In genomic region chr11:72984448-72985077, GRCh38 we compare ENCODE assay signal across 19 cellular contexts.
A peak's percentile ranks its signal among the peaks of the same experiment; 100 is the strongest.
DNase-seq lines count a peak whose midpoint lies in the region; ATAC-seq, FAIRE-seq and TF ChIP-seq lines count a peak whose summit lies in the region.
"Had no signal": no experiment of that assay in that cellular context is flagged by ENCODE, and none has a peak within 500 bp of the region (broad histone marks: within the 10 kb centered on the region; RNA-seq: fewer than 3 reads in every experiment).

No MANE protein-coding gene starts in this region.

- H3K36me3 ChIP-seq in pancreas: no peaks in the 10 kb centered on the region
- H3K36me3 ChIP-seq: BE2C had no signal

- ATAC-seq in activated B cell treated with CpG ODN at 0.5 μM for 24 hours (ENCODE audit: low read depth) (no peak), right cardiac atrium (peak; percentile 22 to 66), pancreas (peak; percentile 19 to 50 (median 40)), HG02973 (IDR thresholded peaks at IDR 0.05; ENCODE audit: unreplicated experiment) (no peak), GM18498 (IDR thresholded peaks at IDR 0.05; ENCODE audit: unreplicated experiment) (no peak)
- ATAC-seq: GM23338 had no signal

- H3K4me3 Mint-ChIP-seq in activated B cell treated with CpG ODN at 0.5 μM for 24 hours: no peak overlapping the region
- H3K4me3 Mint-ChIP-seq: CD4-positive, alpha-beta memory T cell; GM23338 had no signal

- H3K9me3 ChIP-seq in right cardiac atrium (ENCODE audit: control insufficient read depth, low read length) (no peaks in the 10 kb centered on the region), pancreas (no peaks in the 10 kb centered on the region)
- H3K9me3 ChIP-seq: BE2C had no signal

- DNase-seq in NCI-H82 treated with DMSO at 0.1 percent for 48 hours (lab: John Stamatoyannopoulos, UW; ENCODE audit: unreplicated experiment): peak; percentile 28
- no peak for DNase-seq in activated B cell treated with CpG ODN at 0.5 μM for 24 hours
- DNase-seq in right cardiac atrium: no peak
- no peak for DNase-seq in pancreas
- no peak for DNase-seq in HCEC 1CT
- DNase-seq: BE2C; Calu3; CD4-positive, alpha-beta memory T cell; DMS79; NCI-H1436; NCI-H2029; NCI-H2171; NCI-H446 treated with DMSO at 0.1 percent for 48 hours; PC-9 had no signal

- H3K4me1 ChIP-seq in right cardiac atrium (ENCODE audit: control insufficient read depth, insufficient read depth, low read length) (peaks cover 4% of the 10 kb centered on the region), pancreas (peaks cover 0 to 19% (median 12%) of the 10 kb centered on the region in 3 donors)
- H3K4me1 ChIP-seq: BE2C had no signal

- POLR2A ChIA-PET in activated B cell treated with CpG ODN at 0.5 μM for 24 hours (lab: Charles Lee): interaction anchor here (0.6 kb wide), 1 partner anchor 192 kb away, joined by 3 read pairs; no protein-coding TSS in a partner anchor

- CTCF ChIA-PET in activated B cell treated with CpG ODN at 0.5 μM for 24 hours (lab: Charles Lee): interaction anchor here (1.1 kb wide), 1 partner anchor 193 kb away, joined by 3 read pairs; no protein-coding TSS in a partner anchor

- peak overlapping the region; percentile 66 for H3K27ac Mint-ChIP-seq in activated B cell treated with CpG ODN at 0.5 μM for 24 hours
- H3K27ac Mint-ChIP-seq: CD4-positive, alpha-beta memory T cell had no signal

- H3K27ac ChIP-seq in right cardiac atrium (ENCODE audit: low read length) (no peak overlapping the region), pancreas (peak overlapping the region in 1 of 4 donors; percentile 30)
- H3K27ac ChIP-seq: KMS-11, PC-9 had no signal

- intact Hi-C loops in activated B cell treated with CpG ODN at 0.5 μM for 24 hours (cut with micrococcal nuclease): loop anchor here (5.0 kb wide), 1 partner anchor 47 kb away; no protein-coding TSS in a partner anchor
- intact Hi-C loops in right cardiac atrium (cut with DNase I): no loop called here
- intact Hi-C loops in pancreas (cut with DNase I): no loop called here

- peaks cover 67% of the 10 kb centered on the region for H3K4me1 Mint-ChIP-seq in activated B cell treated with CpG ODN at 0.5 μM for 24 hours

- no peak for TF ChIP-seq CTCF in activated B cell treated with CpG ODN at 0.5 μM for 24 hours (IDR thresholded peaks at IDR 0.05)
- no peak for TF ChIP-seq CTCF in pancreas (IDR thresholded peaks at IDR 0.05)

- no peaks in the 10 kb centered on the region for H3K27me3 Mint-ChIP-seq in activated B cell treated with CpG ODN at 0.5 μM for 24 hours
- H3K27me3 Mint-ChIP-seq: CD4-positive, alpha-beta memory T cell had no signal

- H3K9me3 Mint-ChIP-seq in activated B cell treated with CpG ODN at 0.5 μM for 24 hours: no peaks in the 10 kb centered on the region
- H3K9me3 Mint-ChIP-seq: CD4-positive, alpha-beta memory T cell; GM23338 had no signal

- H3K27me3 ChIP-seq in right cardiac atrium (ENCODE audit: control insufficient read depth, insufficient read depth): no peaks in the 10 kb centered on the region
- H3K27me3 ChIP-seq in pancreas: no peaks in the 10 kb centered on the region
- H3K27me3 ChIP-seq: BE2C had no signal

- peaks cover 71% of the 10 kb centered on the region for H3K36me3 Mint-ChIP-seq in activated B cell treated with CpG ODN at 0.5 μM for 24 hours (ENCODE audit: low read depth)

- 44% methylated on average over 3 of the region's 3 CpGs for WGBS in right cardiac atrium
- 30 to 36% methylated on average over 3 of the region's 3 CpGs for WGBS in pancreas, 2 donors

- no peak overlapping the region for H3K4me3 ChIP-seq in right cardiac atrium (ENCODE audit: low read length)
- no peak overlapping the region for H3K4me3 ChIP-seq in pancreas
- H3K4me3 ChIP-seq: GM23338, PC-9 had no signal

- no peak for FAIRE-seq in pancreas (lab: Jason Lieb, UNC)
- FAIRE-seq: GM18507 had no signal

Comparison
In these comparisons a context has a peak if more than half of its experiments do, and no peak if none do; other contexts are left out.
1. ATAC-seq: peak in right cardiac atrium (2 of 2) and pancreas (4 of 4); none in activated B cell treated with CpG ODN at 0.5 μM for 24 hours (single experiment), HG02973 (single experiment) and GM18498 (single experiment).